In the genomic region with DNA sequence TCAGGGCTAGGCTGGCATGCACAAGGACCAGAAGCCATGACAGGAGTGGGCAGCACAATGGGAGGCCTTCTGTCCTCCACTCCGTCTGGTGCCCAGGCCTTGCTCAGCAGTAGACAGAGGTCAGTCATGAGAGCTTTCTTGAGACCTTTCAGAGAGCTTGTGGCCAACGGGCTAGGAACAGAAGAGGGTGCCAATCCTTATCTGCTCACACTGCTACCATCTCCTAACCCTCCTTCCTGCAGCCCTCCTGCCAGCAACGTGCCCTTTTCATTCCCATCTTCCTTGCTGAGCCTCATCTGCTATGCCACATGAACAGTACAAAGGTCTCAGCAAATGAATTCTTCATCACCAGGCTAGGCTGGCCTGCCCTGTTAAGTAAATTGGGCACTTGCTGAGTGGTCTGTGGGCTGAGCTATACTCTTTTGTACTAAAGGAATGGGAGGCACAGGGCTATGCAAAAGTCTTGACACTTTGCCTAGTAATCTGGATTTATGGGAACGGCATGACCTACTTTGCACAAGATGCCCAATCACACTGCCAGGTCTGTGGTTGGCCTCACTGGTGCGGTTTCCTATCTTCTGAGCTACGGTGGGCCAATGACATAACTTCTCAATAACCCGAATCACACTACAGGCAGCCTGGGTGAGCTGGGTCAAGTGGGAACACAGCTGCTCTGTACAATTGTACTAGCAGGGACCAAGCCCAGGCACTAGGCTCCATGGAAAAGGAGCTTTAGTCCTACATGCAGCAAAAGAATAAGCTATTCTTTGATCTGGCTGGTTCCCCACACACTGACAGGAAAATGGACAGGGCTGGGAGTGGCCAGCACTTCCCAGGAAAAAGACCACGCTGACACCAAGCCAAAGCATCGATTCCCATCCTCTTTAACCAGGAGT, we compare ENCODE assay signal across 8 cellular contexts. TPM values are rescaled to one million over a fixed set of nuclear protein-coding genes. Genes with fewer than 3 reads are reported as not detected.
A peak's percentile ranks its signal among the peaks of the same experiment; 100 is the strongest.
DNase-seq lines count a peak whose midpoint lies in the region; ATAC-seq, FAIRE-seq and TF ChIP-seq lines count a peak whose summit lies in the region.

No MANE protein-coding gene starts in this region.

- no peak for TF ChIP-seq CTCF in thoracic aorta (IDR thresholded peaks at IDR 0.05)

- peak; percentile 26 for DNase-seq in activated CD4-positive, alpha-beta T cell treated with anti-CD3 and anti-CD28 coated beads, Interleukin-2, amount 10 ng/mL, durations not matched to agents 7 days and 5 days
- DNase-seq in activated CD4-positive, alpha-beta T cell treated with anti-CD3 and anti-CD28 coated beads, Interleukin-2, amount 10 ng/mL, durations not matched to agents 24 days and 14 days = no peak
- DNase-seq in thoracic aorta (ENCODE audit: low spot score) = no peak
- DNase-seq in NCI-H1694 (lab: John Stamatoyannopoulos, UW) = no peak
- no peak for DNase-seq in GM19239 (ENCODE audit: insufficient read length, low spot score)
- no peak for DNase-seq in SIG-M5 (lab: John Stamatoyannopoulos, UW)

- no peaks in the 10 kb centered on the region for H3K9me3 Mint-ChIP-seq in activated CD4-positive, alpha-beta T cell treated with anti-CD3 and anti-CD28 coated beads, Interleukin-2, amount 10 ng/mL, durations not matched to agents 7 days and 5 days
- no peaks in the 10 kb centered on the region for H3K9me3 Mint-ChIP-seq in activated CD4-positive, alpha-beta T cell treated with anti-CD3 and anti-CD28 coated beads, Interleukin-2, amount 10 ng/mL, durations not matched to agents 24 days and 14 days

- no peak overlapping the region for H3K4me3 Mint-ChIP-seq in activated CD4-positive, alpha-beta T cell treated with anti-CD3 and anti-CD28 coated beads, Interleukin-2, amount 10 ng/mL, durations not matched to agents 7 days and 5 days
- no peak overlapping the region for H3K4me3 Mint-ChIP-seq in activated CD4-positive, alpha-beta T cell treated with anti-CD3 and anti-CD28 coated beads, Interleukin-2, amount 10 ng/mL, durations not matched to agents 24 days and 14 days

- intact Hi-C loops in activated CD4-positive, alpha-beta T cell treated with anti-CD3 and anti-CD28 coated beads, Interleukin-2, amount 10 ng/mL, durations not matched to agents 24 days and 14 days (cut with micrococcal nuclease) = no loop called here

- peak overlapping the region; percentile 8 for H3K4me3 ChIP-seq in thoracic aorta

- H3K4me1 Mint-ChIP-seq in activated CD4-positive, alpha-beta T cell treated with anti-CD3 and anti-CD28 coated beads, Interleukin-2, amount 10 ng/mL, durations not matched to agents 7 days and 5 days = peaks cover 69% of the 10 kb centered on the region
- H3K4me1 Mint-ChIP-seq in activated CD4-positive, alpha-beta T cell treated with anti-CD3 and anti-CD28 coated beads, Interleukin-2, amount 10 ng/mL, durations not matched to agents 24 days and 14 days = peaks cover 61% of the 10 kb centered on the region

- H3K36me3 Mint-ChIP-seq in activated CD4-positive, alpha-beta T cell treated with anti-CD3 and anti-CD28 coated beads, Interleukin-2, amount 10 ng/mL, durations not matched to agents 7 days and 5 days (ENCODE audit: low read depth) = peaks cover 6% of the 10 kb centered on the region
- H3K36me3 Mint-ChIP-seq in activated CD4-positive, alpha-beta T cell treated with anti-CD3 and anti-CD28 coated beads, Interleukin-2, amount 10 ng/mL, durations not matched to agents 24 days and 14 days (ENCODE audit: low read depth) = peaks cover 10% of the 10 kb centered on the region

- H3K27ac ChIP-seq in angular gyrus (ENCODE audit: low read depth, low read length) = peak overlapping the region; percentile 72
- H3K27ac ChIP-seq in layer of hippocampus (ENCODE audit: low read depth, low read length) = peak overlapping the region; percentile 85
- H3K27ac ChIP-seq in thoracic aorta = peak overlapping the region; percentile 17 to 40

- no peaks in the 10 kb centered on the region for H3K36me3 ChIP-seq in thoracic aorta

- H3K27ac Mint-ChIP-seq in activated CD4-positive, alpha-beta T cell treated with anti-CD3 and anti-CD28 coated beads, Interleukin-2, amount 10 ng/mL, durations not matched to agents 7 days and 5 days = no peak overlapping the region
- no peak overlapping the region for H3K27ac Mint-ChIP-seq in activated CD4-positive, alpha-beta T cell treated with anti-CD3 and anti-CD28 coated beads, Interleukin-2, amount 10 ng/mL, durations not matched to agents 24 days and 14 days

- CTCF ChIA-PET in activated CD4-positive, alpha-beta T cell treated with anti-CD3 and anti-CD28 coated beads, Interleukin-2, amount 10 ng/mL, durations not matched to agents 7 days and 5 days (lab: Charles Lee) = interaction anchor here (0.8 to 2.8 kb wide), 6 partner anchors 11 to 380 kb away, joined by 3 to 7 read pairs (median 3); no protein-coding TSS in a partner anchor

- no peak for FAIRE-seq in GM19239 (lab: Jason Lieb, UNC)

- POLR2A ChIA-PET in activated CD4-positive, alpha-beta T cell treated with anti-CD3 and anti-CD28 coated beads, Interleukin-2, amount 10 ng/mL, durations not matched to agents 7 days and 5 days (lab: Charles Lee) = no interaction called here

- ATAC-seq in thoracic aorta (ENCODE audit: insufficient number of reproducible peaks, low FRiP score, low read depth) = no peak

- no peaks in the 10 kb centered on the region for H3K9me3 ChIP-seq in thoracic aorta

- peaks cover 31 to 53% of the 10 kb centered on the region in 2 donors for H3K4me1 ChIP-seq in thoracic aorta (ENCODE audit: control insufficient read depth in 1 of 2, low read depth in 2 of 2)

- no peaks in the 10 kb centered on the region for H3K27me3 Mint-ChIP-seq in activated CD4-positive, alpha-beta T cell treated with anti-CD3 and anti-CD28 coated beads, Interleukin-2, amount 10 ng/mL, durations not matched to agents 7 days and 5 days
- no peaks in the 10 kb centered on the region for H3K27me3 Mint-ChIP-seq in activated CD4-positive, alpha-beta T cell treated with anti-CD3 and anti-CD28 coated beads, Interleukin-2, amount 10 ng/mL, durations not matched to agents 24 days and 14 days

- no peaks in the 10 kb centered on the region for H3K27me3 ChIP-seq in layer of hippocampus (ENCODE audit: control insufficient read depth, insufficient read depth, low read length)
- H3K27me3 ChIP-seq in thoracic aorta (replicated peaks; ENCODE audit: insufficient read depth) = no peaks in the 10 kb centered on the region

RNA-seq across cellular contexts. Expression of a gene that starts 47.8 kb away (rescaled TPM):
- 100 to 1,000 TPM; 124 to 152 TPM for total RNA-seq in activated CD4-positive, alpha-beta T cell treated with anti-CD3 and anti-CD28 coated beads, Interleukin-2, amount 10 ng/mL, durations not matched to agents 7 days and 5 days
- 122 and 126 TPM in 2 replicates for total RNA-seq in activated CD4-positive, alpha-beta T cell treated with anti-CD3 and anti-CD28 coated beads, Interleukin-2, amount 10 ng/mL, durations not matched to agents 24 days and 14 days
- total RNA-seq in thoracic aorta = 10 to 100 TPM; 61.1 to 86.8 TPM

Comparison
In these comparisons a context has a peak if more than half of its experiments do, and no peak if none do; other contexts are left out.
1. H3K27ac ChIP-seq: peak in every context shown above with its lines; median percentile 85 in layer of hippocampus; 72 in angular gyrus; 28 in thoracic aorta.